ENCODE assay signal across 8 cellular contexts in genomic region chr15:99486371-99487336, GRCh38.
DNase-seq lines count a peak whose midpoint lies in the region; ATAC-seq and TF ChIP-seq lines count a peak whose summit lies in the region.

No MANE protein-coding gene starts in this region.

- H3K36me3 ChIP-seq in adrenal gland (replicated peaks in 1 of 2) (no peaks in the 10 kb centered on the region), heart right ventricle (no peaks in the 10 kb centered on the region)

- peak; percentile 5 for DNase-seq in DMS79 (lab: John Stamatoyannopoulos, UW)
- DNase-seq in M059J (ENCODE audit: low read depth): peak; percentile 81
- DNase-seq in adrenal gland: peak; percentile 59 to 86 (median 79)
- DNase-seq in heart right ventricle: peak; percentile 86 to 89
- peak; percentile 93 for DNase-seq in posterior vena cava (ENCODE audit: low spot score)
- no peak for DNase-seq in GM13976 (ENCODE audit: low spot score)

- peak; percentile 87 to 95 (median 94) for ATAC-seq in heart right ventricle
- no peak for ATAC-seq in HG02885 (IDR thresholded peaks at IDR 0.05; ENCODE audit: poor library complexity, unreplicated experiment)
- ATAC-seq in HG02588 (IDR thresholded peaks at IDR 0.05; ENCODE audit: unreplicated experiment): no peak

- TF ChIP-seq CTCF in adrenal gland (IDR thresholded peaks at IDR 0.05) (no peak), heart right ventricle (IDR thresholded peaks at IDR 0.05) (no peak), GM13976 (IDR thresholded peaks at IDR 0.05; ENCODE audit: borderline replicate concordance, control extremely low read depth, extremely low read depth, insufficient read depth, missing control alignments) (no peak)

- 5 to 19% (median 7%) methylated on average over 21 to 31 of the region's 31 CpGs for WGBS in adrenal gland, 4 donors
- 4 to 6% methylated on average over 31 of the region's 31 CpGs for WGBS in heart right ventricle, 2 donors

- intact Hi-C loops in adrenal gland (cut with DNase I): no loop called here
- intact Hi-C loops in heart right ventricle (cut with DNase I): loop anchor here in 3 of 10 donors (1.0 to 10.0 kb wide), 3 partner anchors 62 to 79 kb away; partner anchors contain the start of gene MEF2A (in 1 of the 3)
- intact Hi-C loops in posterior vena cava (cut with DNase I): no loop called here

- H3K27ac ChIP-seq in adrenal gland (peak overlapping the region in 4 of 5 donors; percentile 12 to 78 (median 40)), heart right ventricle (peak overlapping the region; percentile 60 to 92 (median 82))

- peak overlapping the region in 2 of 4 donors; percentile 15 to 51 for H3K4me3 ChIP-seq in adrenal gland
- peak overlapping the region in 9 of 10 donors; percentile 6 to 53 (median 45) for H3K4me3 ChIP-seq in heart right ventricle

- peaks cover 9 to 12% of the 10 kb centered on the region in 2 donors for H3K4me1 ChIP-seq in adrenal gland (replicated peaks in 1 of 2)
- H3K4me1 ChIP-seq in heart right ventricle: peaks cover 12 to 37% (median 26%) of the 10 kb centered on the region in 9 donors

- TF ChIP-seq POLR2A in adrenal gland (IDR thresholded peaks at IDR 0.05): no peak

- no peaks in the 10 kb centered on the region for H3K9me3 ChIP-seq in adrenal gland (replicated peaks in 1 of 3)
- H3K9me3 ChIP-seq in heart right ventricle: peaks cover 0 to 4% (median 0%) of the 10 kb centered on the region in 11 donors

- H3K27me3 ChIP-seq in adrenal gland (peaks cover 7% of the 10 kb centered on the region), heart right ventricle (no peaks in the 10 kb centered on the region)

- in situ Hi-C loops in GM13976 (cut with MboI; ENCODE audit: low sequenced_read_pairs, unreplicated experiment): no loop called here

Comparison
In these comparisons a context has a peak if more than half of its experiments do, and no peak if none do; other contexts are left out.
1. ATAC-seq: peak in heart right ventricle (8 of 8); none in HG02885 (single experiment) and HG02588 (single experiment).